ENCODE assay signal across 8 cellular contexts in genomic region chr6:123507582-123507981, GRCh38.
"Had no signal": no experiment of that assay in that cellular context is flagged by ENCODE, and none has a peak within 500 bp of the region (broad histone marks: within the 10 kb centered on the region; RNA-seq: fewer than 3 reads in every experiment).

No MANE protein-coding gene starts in this region.

- H2AFZ ChIP-seq: GM23338 had no signal

- H3K9ac ChIP-seq: KMS-11 had no signal

- H3K4me3 ChIP-seq: GM23338, HAP-1 had no signal

- H3K36me3 ChIP-seq: HAP-1 had no signal

- ATAC-seq: GM23338, HCT116 had no signal

- H3K4me2 ChIP-seq: GM23338, KMS-11 had no signal

- H3K9me3 ChIP-seq: HAP-1 had no signal

- DNase-seq: H7, HFFc6, Karpas-422 had no signal

- H3K4me1 ChIP-seq: HAP-1 had no signal

- H3K27ac ChIP-seq: HL-60, KMS-11 had no signal
